In the genomic region with DNA sequence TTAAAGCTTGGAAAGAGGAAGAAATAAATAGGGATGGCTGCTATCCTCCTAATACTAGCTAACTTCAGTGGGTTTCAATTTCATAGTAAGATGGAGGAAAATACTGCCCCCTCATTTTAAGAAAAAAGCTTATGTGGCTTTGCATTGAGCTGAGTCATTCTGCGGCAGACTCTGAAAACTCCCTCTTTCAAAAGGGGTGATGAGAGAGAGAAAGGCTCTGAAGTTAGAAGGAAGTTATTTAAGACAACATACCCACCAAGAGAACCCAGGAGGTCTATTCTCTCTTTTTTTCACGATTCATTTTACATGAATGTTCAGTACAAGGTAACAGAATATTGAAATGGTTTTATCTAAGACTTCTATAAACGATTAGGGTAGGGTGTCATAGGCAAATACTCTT, we compare ENCODE assay signal across 9 cellular contexts. TPM values are rescaled to one million over a fixed set of nuclear protein-coding genes. Genes with fewer than 3 reads are reported as not detected.
DNase-seq lines count a peak whose midpoint lies in the region; ATAC-seq and TF ChIP-seq lines count a peak whose summit lies in the region.
"Had no signal": no experiment of that assay in that cellular context is flagged by ENCODE, and none has a peak within 500 bp of the region (broad histone marks: within the 10 kb centered on the region; RNA-seq: fewer than 3 reads in every experiment).

No MANE protein-coding gene starts in this region.

- H3K9me3 ChIP-seq in transverse colon (no peaks in the 10 kb centered on the region), left lung (no peaks in the 10 kb centered on the region)
- H3K9me3 ChIP-seq: thoracic aorta had no signal

- ATAC-seq in GM19438 (IDR thresholded peaks at IDR 0.05; ENCODE audit: low read depth, unreplicated experiment) (peak; percentile 40), HG03060 (IDR thresholded peaks at IDR 0.05; ENCODE audit: low read depth, unreplicated experiment) (peak; percentile 47), left lung (no peak)

- H3K4me3 ChIP-seq in transverse colon = no peak overlapping the region
- no peak overlapping the region for H3K4me3 ChIP-seq in left lung
- H3K4me3 ChIP-seq: thoracic aorta had no signal

- peak; percentile 73 for DNase-seq in GM13976 (ENCODE audit: low spot score)
- DNase-seq in SKM-1 (lab: John Stamatoyannopoulos, UW; ENCODE audit: unreplicated experiment) = peak; percentile 19
- DNase-seq in transverse colon = no peak
- no peak for DNase-seq in left lung
- no peak for DNase-seq in amygdala (lab: John Stamatoyannopoulos, UW)
- no peak for DNase-seq in inferior parietal cortex (ENCODE audit: extremely low spot score)

- 5 to 6% methylated on average over 3 of the region's 3 CpGs for WGBS in transverse colon (ENCODE audit: low coverage in 1 of 2), 2 donors

- H3K27ac ChIP-seq in transverse colon = no peak overlapping the region
- H3K27ac ChIP-seq in left lung = no peak overlapping the region
- H3K27ac ChIP-seq: thoracic aorta had no signal

- intact Hi-C loops in transverse colon (cut with DNase I; ENCODE audit: low total_unique reads) (no loop called here), left lung (cut with DNase I) (no loop called here)

- in situ Hi-C loops in GM13976 (cut with MboI; ENCODE audit: low sequenced_read_pairs, unreplicated experiment) (loop anchor here (25.0 kb wide), 1 partner anchor 851 kb away; the partner anchor contains the start of gene SIM1), transverse colon (cut with MboI; ENCODE audit: low pct_ligation_motif_present in 1 of 4, low pct_unique_long_range_greater_than_20kb in 1 of 4, low sequenced_read_pairs in 3 of 4) (no loop called here)

- no peak for TF ChIP-seq POLR2A in transverse colon (IDR thresholded peaks at IDR 0.05)

- TF ChIP-seq CTCF in GM13976 (IDR thresholded peaks at IDR 0.05; ENCODE audit: borderline replicate concordance, control extremely low read depth, extremely low read depth, insufficient read depth, missing control alignments) = no peak
- TF ChIP-seq CTCF in transverse colon (IDR thresholded peaks at IDR 0.05) = no peak
- no peak for TF ChIP-seq CTCF in left lung (IDR thresholded peaks at IDR 0.05)

- H3K27me3 ChIP-seq in transverse colon = peaks cover 100% of the 10 kb centered on the region
- H3K27me3 ChIP-seq in left lung = peaks cover 100% of the 10 kb centered on the region in 2 donors

- no peak for TF ChIP-seq EP300 in transverse colon (IDR thresholded peaks at IDR 0.05; ENCODE audit: low read depth)

- no peaks in the 10 kb centered on the region for H3K36me3 ChIP-seq in transverse colon
- H3K36me3 ChIP-seq in left lung = no peaks in the 10 kb centered on the region
- H3K36me3 ChIP-seq: thoracic aorta had no signal

- H3K4me1 ChIP-seq in transverse colon (peaks cover 10 to 29% (median 24%) of the 10 kb centered on the region in 4 donors), left lung (peaks cover 16 to 26% of the 10 kb centered on the region in 2 donors)

RNA-seq across cellular contexts. Expression of gene PRDM13, which starts 4.5 kb away (rescaled TPM):
- not detected for total RNA-seq in transverse colon
- not detected for total RNA-seq in left lung
- total RNA-seq: thoracic aorta had no signal

RNA-seq across cellular contexts. Expression of gene CCNC, which starts 42.7 kb away (rescaled TPM):
- total RNA-seq in transverse colon (100 to 1,000 TPM in 1 of 4 donors, 10 to 100 TPM in 3; 47.0 to 104 (median 63.6) TPM), left lung (10 to 100 TPM; 55.6 to 63.7 TPM)

Comparison
In these comparisons a context has a peak if more than half of its experiments do, and no peak if none do; other contexts are left out.
1. DNase-seq: peak in GM13976 (single experiment) and SKM-1 (single experiment); none in transverse colon (single experiment), left lung (0 of 2), amygdala (0 of 56) and inferior parietal cortex (single experiment).